ENCODE assay signal across 18 cellular contexts in the genomic region with DNA sequence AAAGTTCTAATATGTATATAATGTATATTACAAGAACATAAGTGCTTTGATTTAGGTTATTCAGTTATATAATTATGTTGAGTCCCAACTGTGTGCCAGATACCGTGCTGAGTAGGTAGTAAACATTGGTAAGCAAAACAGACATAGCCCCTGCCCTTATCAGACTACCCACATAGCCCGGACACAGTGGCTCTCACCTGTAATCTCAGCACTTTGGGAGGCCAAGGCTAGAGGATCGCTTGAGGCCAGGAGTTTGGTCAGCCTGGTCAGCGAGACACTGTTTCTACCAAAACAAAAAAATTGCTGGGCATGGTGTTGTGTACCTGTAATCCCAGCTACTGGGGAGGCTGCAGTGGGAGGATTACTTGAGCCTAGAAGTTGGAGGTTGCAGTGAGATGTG. TPM values are rescaled to one million over a fixed set of nuclear protein-coding genes. Genes with fewer than 3 reads are reported as not detected.
DNase-seq lines count a peak whose midpoint lies in the region; ATAC-seq and TF ChIP-seq lines count a peak whose summit lies in the region.
"Had no signal": no experiment of that assay in that cellular context is flagged by ENCODE, and none has a peak within 500 bp of the region (broad histone marks: within the 10 kb centered on the region; RNA-seq: fewer than 3 reads in every experiment).

No MANE protein-coding gene starts in this region.

- peaks cover 22% of the 10 kb centered on the region for H3K36me3 ChIP-seq in BLaER1
- peaks cover 18 to 28% (median 23%) of the 10 kb centered on the region in 11 experiments for H3K36me3 ChIP-seq in BLaER1 treated with 17β-estradiol and CSF1 and Interleukin-3, amounts not matched to agents 10 nM and 100 nM

- H3K36me3 Mint-ChIP-seq in T-helper 17 cell (ENCODE audit: low read depth) = peaks cover 5% of the 10 kb centered on the region
- peaks cover 5% of the 10 kb centered on the region for H3K36me3 Mint-ChIP-seq in osteocyte (ENCODE audit: unreplicated experiment)

- peak overlapping the region; percentile 73; the same call in 1 of the 2 replicates for H3K27ac ChIP-seq in BLaER1
- peak overlapping the region in 9 of 11 experiments; percentile 78 to 97 (median 89); a peak in 17 of 22 replicates for H3K27ac ChIP-seq in BLaER1 treated with 17β-estradiol and CSF1 and Interleukin-3, amounts not matched to agents 10 nM and 100 nM

- no peak overlapping the region for H3K4me3 ChIP-seq in BLaER1
- no peak overlapping the region for H3K4me3 ChIP-seq in BLaER1 treated with 17β-estradiol and CSF1 and Interleukin-3, amounts not matched to agents 10 nM and 100 nM

- no peaks in the 10 kb centered on the region for H3K9me3 ChIP-seq in BLaER1
- H3K9me3 ChIP-seq in BLaER1 treated with 17β-estradiol and CSF1 and Interleukin-3, amounts not matched to agents 10 nM and 100 nM (replicated peaks in 1 of 11) = no peaks in the 10 kb centered on the region
- H3K9me3 ChIP-seq in T-helper 17 cell (ENCODE audit: control insufficient read depth, low read length, poor library complexity, severe bottlenecking) = no peaks in the 10 kb centered on the region
- H3K9me3 ChIP-seq: Caco-2 had no signal

- H3K4me3 Mint-ChIP-seq in T-helper 17 cell (no peak overlapping the region), osteocyte (ENCODE audit: unreplicated experiment) (no peak overlapping the region)

- H3K9ac ChIP-seq in BLaER1 = no peak overlapping the region
- peak overlapping the region in 6 of 11 experiments; percentile 67 to 78 (median 77); a peak in 8 of 22 replicates for H3K9ac ChIP-seq in BLaER1 treated with 17β-estradiol and CSF1 and Interleukin-3, amounts not matched to agents 10 nM and 100 nM

- H3K27me3 Mint-ChIP-seq in T-helper 17 cell (no peaks in the 10 kb centered on the region), osteocyte (ENCODE audit: unreplicated experiment) (no peaks in the 10 kb centered on the region)

- no peaks in the 10 kb centered on the region for H3K27me3 ChIP-seq in BLaER1
- no peaks in the 10 kb centered on the region for H3K27me3 ChIP-seq in BLaER1 treated with 17β-estradiol and CSF1 and Interleukin-3, amounts not matched to agents 10 nM and 100 nM

- H3K27ac Mint-ChIP-seq in T-helper 17 cell (peak overlapping the region; percentile 27), osteocyte (ENCODE audit: unreplicated experiment) (no peak overlapping the region)

- peaks cover 29% of the 10 kb centered on the region for H3K4me1 Mint-ChIP-seq in T-helper 17 cell
- peaks cover 86% of the 10 kb centered on the region for H3K4me1 Mint-ChIP-seq in osteocyte (ENCODE audit: unreplicated experiment)

- no peaks in the 10 kb centered on the region for H3K9me3 Mint-ChIP-seq in osteocyte (ENCODE audit: unreplicated experiment)

- H3K4me1 ChIP-seq in BLaER1 = peaks cover 90% of the 10 kb centered on the region
- H3K4me1 ChIP-seq in BLaER1 treated with 17β-estradiol and CSF1 and Interleukin-3, amounts not matched to agents 10 nM and 100 nM = peaks cover 77 to 92% (median 85%) of the 10 kb centered on the region in 10 experiments
- H3K4me1 ChIP-seq: Caco-2 had no signal

- no peak for TF ChIP-seq CTCF in osteocyte (IDR thresholded peaks at IDR 0.05)

- DNase-seq in T-helper 17 cell (no peak), osteocyte (ENCODE audit: extremely low spot score, unreplicated experiment) (peak; percentile 44), T-helper 9 cell (no peak), cerebellum (ENCODE audit: low spot score) (no peak), NCI-H1092 (lab: John Stamatoyannopoulos, UW) (no peak)
- DNase-seq: ACHN, Caco-2, GDM1, H7, NCI-H1417 treated with DMSO at 0.1 percent for 48 hours, NCI-H187 treated with DMSO at 0.1 percent for 48 hours, NCI-H2227 treated with DMSO at 0.1 percent for 48 hours, NCI-H510A treated with DMSO at 0.1 percent for 48 hours, NCI-H774, OCI-M1, SHP77 treated with DMSO at 0.1 percent for 48 hours had no signal

- H3K4me2 ChIP-seq in BLaER1 = peak overlapping the region; percentile 81
- peak overlapping the region; percentile 58 to 91 (median 82) for H3K4me2 ChIP-seq in BLaER1 treated with 17β-estradiol and CSF1 and Interleukin-3, amounts not matched to agents 10 nM and 100 nM

- H4K20me1 ChIP-seq in BLaER1 = peaks cover 67% of the 10 kb centered on the region; the same call in 1 of the 2 replicates
- H4K20me1 ChIP-seq in BLaER1 treated with 17β-estradiol and CSF1 and Interleukin-3, amounts not matched to agents 10 nM and 100 nM = peaks cover 0 to 98% (median 2%) of the 10 kb centered on the region in 11 experiments; a peak in 7 of 22 replicates

- no peak for ATAC-seq in T-helper 17 cell

RNA-seq across cellular contexts. Expression of a gene that starts 30.7 kb away (rescaled TPM):
- total RNA-seq in T-helper 17 cell (100 to 1,000 TPM in 1 of 2 donors, 10 to 100 TPM in 1; 69.4 to 140 TPM), osteocyte (100 and 102 TPM in 2 replicates), cerebellum (141 TPM)
